18 cellular contexts compared by ENCODE assay signal in the genomic region with DNA sequence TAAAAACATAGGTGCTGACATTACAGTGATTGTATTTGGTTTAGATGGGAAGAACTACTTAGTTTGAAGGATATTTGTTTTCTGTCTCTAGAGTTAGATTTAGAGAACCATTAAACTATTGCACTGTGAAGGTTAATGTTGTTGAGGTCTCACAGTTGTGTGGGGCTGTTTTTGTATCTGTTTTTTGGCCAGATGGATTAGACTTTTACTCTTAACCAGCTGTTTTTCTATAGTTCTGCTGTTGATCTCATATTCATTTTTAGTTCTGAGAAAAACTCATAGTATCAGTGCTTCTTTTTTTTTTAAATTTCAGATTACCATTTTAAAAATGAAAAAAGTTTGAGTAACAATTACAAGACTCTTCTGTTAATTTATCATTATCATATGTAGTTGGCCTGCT.
"Had no signal": no experiment of that assay in that cellular context is flagged by ENCODE, and none has a peak within 500 bp of the region (broad histone marks: within the 10 kb centered on the region; RNA-seq: fewer than 3 reads in every experiment).

No MANE protein-coding gene starts in this region.

- H3K27ac ChIP-seq: lower lobe of right lung, psoas muscle, tibial artery, VCaP had no signal

- H3K9me3 Mint-ChIP-seq: activated T-helper 17 cell treated with anti-CD3 and anti-CD28 coated beads, Interleukin-2, amount 50 U/mL, for 72 hours; endodermal cell; naive thymus-derived CD8-positive, alpha-beta T cell had no signal

- H3K4me3 Mint-ChIP-seq: activated naive CD8-positive, alpha-beta T cell treated with anti-CD3 and anti-CD28 coated beads for 36 hours; activated T-helper 17 cell treated with anti-CD3 and anti-CD28 coated beads, Interleukin-2, amount 50 U/mL, for 72 hours; endodermal cell had no signal

- ATAC-seq: activated T-helper 17 cell treated with anti-CD3 and anti-CD28 coated beads, Interleukin-2, amount 50 U/mL, for 72 hours; lower lobe of right lung; naive thymus-derived CD8-positive, alpha-beta T cell; psoas muscle; right cardiac atrium had no signal

- H3K4me1 ChIP-seq: lower lobe of right lung had no signal

- H3K27ac Mint-ChIP-seq: activated T-helper 17 cell treated with anti-CD3 and anti-CD28 coated beads, Interleukin-2, amount 50 U/mL, for 72 hours; endodermal cell had no signal

- H3K36me3 ChIP-seq: lower lobe of right lung, tibial artery had no signal

- H3K9me3 ChIP-seq: lower lobe of right lung, psoas muscle, tibial artery had no signal

- H3K27me3 ChIP-seq: tibial artery had no signal

- DNase-seq: activated CD4-positive, alpha-beta T cell treated with anti-CD3 and anti-CD28 coated beads for 1 hour; activated CD4-positive, alpha-beta T cell treated with anti-CD3 and anti-CD28 coated beads, Interleukin-2, amount 50 U/mL, for 4 hours; activated naive CD4-positive, alpha-beta T cell; activated naive CD8-positive, alpha-beta T cell treated with anti-CD3 and anti-CD28 coated beads for 36 hours; activated T-cell treated with anti-CD3 and anti-CD28 coated beads for 4 hours; amniotic stem cell; caudate nucleus; endodermal cell; head of caudate nucleus; lower lobe of right lung; naive thymus-derived CD8-positive, alpha-beta T cell; psoas muscle; right cardiac atrium; stimulated activated CD4-positive, alpha-beta T cell treated with anti-CD3 and anti-CD28 coated beads, Interleukin-2, amount 100 ng/mL, for 24 hours; stimulated activated naive CD4-positive, alpha-beta T cell treated with Interleukin-2 at 50 U/mL for 16 hours; tibial artery had no signal

- H3K27me3 Mint-ChIP-seq: activated naive CD8-positive, alpha-beta T cell treated with anti-CD3 and anti-CD28 coated beads for 36 hours; activated T-helper 17 cell treated with anti-CD3 and anti-CD28 coated beads, Interleukin-2, amount 50 U/mL, for 72 hours; naive thymus-derived CD8-positive, alpha-beta T cell had no signal

- H3K4me3 ChIP-seq: lower lobe of right lung, psoas muscle, tibial artery had no signal
